Comparison of ENCODE assay signal across 13 cellular contexts in the genomic region with DNA sequence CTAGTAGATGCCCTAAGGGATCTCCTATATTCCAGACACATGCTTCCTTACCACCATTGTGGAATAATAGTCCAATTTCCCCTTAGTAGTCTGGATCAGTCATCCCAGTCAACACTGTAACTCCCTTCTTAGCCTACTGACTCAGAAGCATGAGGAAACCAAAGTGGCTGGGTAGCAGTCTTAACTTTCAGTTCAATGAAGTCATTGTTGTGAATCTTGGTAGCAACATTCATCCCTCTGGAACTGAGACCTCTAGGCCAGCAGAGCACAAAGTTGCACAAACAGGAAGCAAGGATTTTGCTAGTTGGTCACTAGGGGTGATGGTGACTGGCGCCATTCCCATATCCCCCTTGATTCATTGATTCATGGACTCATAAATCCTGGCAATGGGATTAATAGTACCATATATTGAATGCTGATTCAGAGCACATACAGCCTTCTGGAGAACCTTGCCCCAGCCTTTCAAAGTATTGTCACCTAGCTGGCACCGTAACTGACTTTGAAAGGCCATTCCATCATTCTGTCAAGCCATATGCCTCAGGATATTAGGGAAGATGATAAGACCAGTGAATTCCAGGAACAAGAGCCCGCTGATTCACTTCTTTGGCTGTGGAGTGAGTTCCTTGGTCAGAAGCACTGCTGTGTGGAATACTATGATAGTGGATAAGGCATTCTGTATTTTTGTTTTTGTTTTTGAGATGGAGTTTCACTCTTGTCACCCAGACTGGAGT. TPM values are rescaled to one million over a fixed set of nuclear protein-coding genes. Genes with fewer than 3 reads are reported as not detected.
DNase-seq lines count a peak whose midpoint lies in the region; ATAC-seq and TF ChIP-seq lines count a peak whose summit lies in the region.
"Had no signal": no experiment of that assay in that cellular context is flagged by ENCODE, and none has a peak within 500 bp of the region (broad histone marks: within the 10 kb centered on the region; RNA-seq: fewer than 3 reads in every experiment).

No MANE protein-coding gene starts in this region.

- H3K27ac ChIP-seq in PC-3 (ENCODE audit: low read length) = peak overlapping the region; percentile 79
- H3K27ac ChIP-seq in epithelial cell of prostate = peak overlapping the region; percentile 45
- H3K27ac ChIP-seq in osteoblast (ENCODE audit: low read depth, low read length) = peak overlapping the region; percentile 60
- no peak overlapping the region for H3K27ac ChIP-seq in SK-N-SH (ENCODE audit: low read depth in 2 of 2, low read length in 1 of 2)

- CTCF ChIA-PET in PC-3 (lab: Charles Lee) = no interaction called here
- CTCF ChIA-PET in SK-N-SH (lab: Yijun Ruan, JAX) = no interaction called here

- no TSS peak for BruUV-seq in PC-3 (replicated peaks; lab: Mats Ljungman, UMichigan)

- no peaks in the 10 kb centered on the region for H3K27me3 ChIP-seq in PC-3 (ENCODE audit: low read length)
- H3K27me3 ChIP-seq in osteoblast (ENCODE audit: insufficient read depth, low read length) = no peaks in the 10 kb centered on the region
- peaks cover 7% of the 10 kb centered on the region; the same call in 1 of the 2 replicates for H3K27me3 ChIP-seq in SK-N-SH (ENCODE audit: insufficient read depth)

- no peaks in the 10 kb centered on the region for H3F3A ChIP-seq in PC-3 (ENCODE audit: low read length, unreplicated experiment)
- no peaks in the 10 kb centered on the region for H3F3A ChIP-seq in SK-N-SH (replicated peaks; ENCODE audit: insufficient read depth)

- no peak overlapping the region for H2AFZ ChIP-seq in PC-3 (ENCODE audit: low read length)
- H2AFZ ChIP-seq in osteoblast (ENCODE audit: low read length) = peak overlapping the region; percentile 29
- no peak overlapping the region for H2AFZ ChIP-seq in SK-N-SH (ENCODE audit: low read depth)

- no peak for TF ChIP-seq EP300 in SK-N-SH (IDR thresholded peaks at IDR 0.05; ENCODE audit: borderline replicate concordance in 1 of 2, low read depth in 1 of 2, low read length in 1 of 2)

- H3K36me3 ChIP-seq in PC-3 (ENCODE audit: low read depth, low read length) = no peaks in the 10 kb centered on the region
- H3K36me3 ChIP-seq in osteoblast (ENCODE audit: insufficient read depth, low read length) = no peaks in the 10 kb centered on the region
- no peaks in the 10 kb centered on the region for H3K36me3 ChIP-seq in SK-N-SH (replicated peaks in 1 of 2; ENCODE audit: control insufficient read depth in 1 of 2, insufficient read depth in 2 of 2, low read length in 1 of 2)
- H3K36me3 ChIP-seq: HAP-1 had no signal

- POLR2A ChIA-PET in PC-3 (lab: Charles Lee; ENCODE audit: unreplicated experiment) (interaction anchor here (0.6 kb wide), 1 partner anchor 15 kb away, joined by 16 read pairs; no protein-coding TSS in a partner anchor), SK-N-SH (lab: Yijun Ruan, JAX) (no interaction called here)

- H3K9ac ChIP-seq in PC-3 (ENCODE audit: low read length) (peak overlapping the region; percentile 15; the same call in 1 of the 2 replicates), SK-N-SH (no peak overlapping the region)

- WGBS in SK-N-SH (ENCODE audit: low lambda C conversion rate) = 6% methylated on average over 2 of the region's 3 CpGs

- H3K9me3 ChIP-seq in PC-3 (ENCODE audit: low read length) (no peaks in the 10 kb centered on the region), osteoblast (ENCODE audit: low read depth, low read length) (no peaks in the 10 kb centered on the region), SK-N-SH (no peaks in the 10 kb centered on the region)
- H3K9me3 ChIP-seq: HAP-1, mucosa of descending colon had no signal

- ATAC-seq in PC-3 (peak; percentile 88), HG03565 (IDR thresholded peaks at IDR 0.05; ENCODE audit: unreplicated experiment) (no peak)
- ATAC-seq: mucosa of descending colon had no signal

- TF ChIP-seq CTCF in PC-3 (conservative IDR thresholded peaks at IDR 0.05; ENCODE audit: low read depth, low read length) (no peak), osteoblast (IDR thresholded peaks at IDR 0.05; ENCODE audit: extremely low read depth, low read depth, low read length) (no peak), SK-N-SH (IDR thresholded peaks at IDR 0.05) (no peak)

- H4K20me1 ChIP-seq in PC-3 (ENCODE audit: low read length) (no peaks in the 10 kb centered on the region), osteoblast (ENCODE audit: insufficient read depth, low read length) (no peaks in the 10 kb centered on the region), SK-N-SH (ENCODE audit: insufficient read depth) (no peaks in the 10 kb centered on the region)

- H3K4me2 ChIP-seq in PC-3 (ENCODE audit: low read length) (0 out of 2 replicates have a peak overlapping the region, but pooled peaks have one; percentile 1), osteoblast (ENCODE audit: insufficient read depth, low read length) (no peak overlapping the region), SK-N-SH (no peak overlapping the region)

- H3K79me2 ChIP-seq in PC-3 (ENCODE audit: low read length) (no peaks in the 10 kb centered on the region), osteoblast (ENCODE audit: insufficient read depth, low read length) (no peaks in the 10 kb centered on the region), SK-N-SH (ENCODE audit: insufficient read depth) (no peaks in the 10 kb centered on the region)

- no peak overlapping the region for H3K4me3 ChIP-seq in PC-3 (ENCODE audit: low read length)
- H3K4me3 ChIP-seq in osteoblast (ENCODE audit: insufficient read depth, low read length) = no peak overlapping the region
- no peak overlapping the region for H3K4me3 ChIP-seq in SK-N-SH (ENCODE audit: low read depth in 2 of 2, low read length in 1 of 2)
- H3K4me3 ChIP-seq: HAP-1, mucosa of descending colon had no signal

- intact Hi-C loops in PC-3 (cut with micrococcal nuclease) = no loop called here

- H3K9me2 ChIP-seq in PC-3 (replicated peaks; ENCODE audit: low read length) = no peaks in the 10 kb centered on the region
- H3K9me2 ChIP-seq in SK-N-SH = no peaks in the 10 kb centered on the region

- peak; percentile 95 for DNase-seq in ELR (ENCODE audit: low read depth)
- DNase-seq in PC-3 = peak; percentile 93
- DNase-seq in epithelial cell of prostate (ENCODE audit: low read depth, low spot score) = peak; percentile 69
- DNase-seq in osteoblast (ENCODE audit: insufficient read length, low spot score, missing footprints) = peak; percentile 80
- no peak for DNase-seq in stimulated activated CD4-positive, alpha-beta T cell treated with anti-CD3 and anti-CD28 coated beads, Interleukin-4, amount 100 ng/mL, for 1 hour
- no peak for DNase-seq in SK-N-SH
- DNase-seq in NCI-H82 (lab: John Stamatoyannopoulos, UW) = no peak
- DNase-seq: amygdala, COR-L47, mucosa of descending colon, NCI-H2081 had no signal

- TF ChIP-seq RAD21 in SK-N-SH (IDR thresholded peaks at IDR 0.05; ENCODE audit: low read length) = no peak

- H3K4me1 ChIP-seq in PC-3 (ENCODE audit: insufficient read depth, low read length) = peaks cover 25% of the 10 kb centered on the region
- peaks cover 9% of the 10 kb centered on the region for H3K4me1 ChIP-seq in osteoblast (ENCODE audit: insufficient read depth, low read length)
- no peaks in the 10 kb centered on the region for H3K4me1 ChIP-seq in SK-N-SH (ENCODE audit: control insufficient read depth in 1 of 2, insufficient read depth in 2 of 2, low read depth in 1 of 2, low read length in 1 of 2)
- H3K4me1 ChIP-seq: HAP-1 had no signal

TF ChIP-seq in SK-N-SH, 30 proteins besides CTCF, POLR2A, EP300 and RAD21:
- TF ChIP-seq ELF1 (IDR thresholded peaks at IDR 0.05) (no peak), TCF12 (IDR thresholded peaks at IDR 0.05) (no peak), MXI1 (IDR thresholded peaks at IDR 0.05; ENCODE audit: low read depth, low read length) (no peak)

RNA-seq across cellular contexts. Expression of gene GPAT3, which starts 19.7 kb away (rescaled TPM):
- total RNA-seq in PC-3 (2014; rRNA removed) (22.5 and 34.2 TPM in 2 replicates), osteoblast (0.36 and 0.59 TPM in 2 replicates)
- polyA plus RNA-seq in SK-N-SH (2012; rRNA removed) = 0.02 TPM in 1 of 2 replicates, not detected in the other
- polyA plus RNA-seq in SK-N-SH (2012; cell fraction: cytosol; rRNA removed) = 0.01 and 0.04 TPM in 2 replicates
- not detected in 2 replicates for polyA plus RNA-seq in SK-N-SH (2012; cell fraction: nucleus; rRNA removed)

RNA-seq across cellular contexts. Expression of gene ABRAXAS1, which starts 31.3 kb away (rescaled TPM):
- total RNA-seq in PC-3 (2014; rRNA removed) (2.6 and 10.3 TPM in 2 replicates), osteoblast (17.4 and 23.3 TPM in 2 replicates)
- 4.9 and 6.3 TPM in 2 replicates for polyA plus RNA-seq in SK-N-SH (2012; rRNA removed)
- polyA plus RNA-seq in SK-N-SH (2012; cell fraction: cytosol; rRNA removed) = 7.6 and 10.0 TPM in 2 replicates
- polyA plus RNA-seq in SK-N-SH (2012; cell fraction: nucleus; rRNA removed) = 2.9 and 6.4 TPM in 2 replicates

Comparison
In these comparisons a context has a peak if more than half of its experiments do, and no peak if none do; other contexts are left out.
1. DNase-seq: peak in ELR (single experiment), PC-3 (single experiment), epithelial cell of prostate (single experiment) and osteoblast (single experiment); none in stimulated activated CD4-positive, alpha-beta T cell treated with anti-CD3 and anti-CD28 coated beads, Interleukin-4, amount 100 ng/mL, for 1 hour (single experiment), SK-N-SH (single experiment) and NCI-H82 (single experiment).
2. H3K27ac ChIP-seq: peak in PC-3 (single experiment), epithelial cell of prostate (single experiment) and osteoblast (single experiment); none in SK-N-SH (0 of 2).
3. RNA of gene GPAT3, which starts 19.7 kb away (total RNA-seq): 22.5 to 34.2 TPM in PC-3; 0.36 to 0.59 TPM in osteoblast; every median in the first group is over 10 times any median in the second.